2 cellular contexts compared by ENCODE assay signal in the genomic region with DNA sequence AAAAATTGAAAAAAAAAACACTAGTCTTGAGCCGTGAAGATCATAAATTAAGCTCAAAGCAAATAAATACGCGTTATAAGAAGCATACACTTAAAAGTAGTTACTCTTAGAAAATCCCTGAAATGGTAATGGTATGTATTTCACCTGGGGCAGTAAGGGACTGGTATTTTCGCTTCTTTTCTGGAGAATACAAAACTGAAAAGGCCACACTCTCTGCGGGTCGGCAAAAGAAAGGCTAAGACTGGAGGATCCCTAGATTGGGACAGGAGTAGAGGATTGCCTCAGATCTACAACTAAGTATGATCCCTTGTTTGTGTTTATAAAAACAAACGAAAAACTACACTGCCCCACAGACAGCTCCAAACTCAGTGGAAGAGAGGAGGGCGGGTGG.
TF ChIP-seq lines count a peak whose summit lies in the region.

No MANE protein-coding gene starts in this region.

TF ChIP-seq in H1, 55 proteins besides CTCF, POLR2A, EP300 and RAD21:
- TF ChIP-seq SP2 (IDR thresholded peaks at IDR 0.05; ENCODE audit: low read length), result no peak
- no peak for TF ChIP-seq KDM5A (IDR thresholded peaks at IDR 0.05; ENCODE audit: low read length)
- no peak for TF ChIP-seq USF2 (IDR thresholded peaks at IDR 0.05; ENCODE audit: low read length)
- no peak for TF ChIP-seq JUND (IDR thresholded peaks at IDR 0.05; ENCODE audit: low read length)
- TF ChIP-seq TAF7 (optimal IDR thresholded peaks at IDR 0.05; ENCODE audit: borderline replicate concordance, low read depth, low read length), result no peak
- TF ChIP-seq SP1 (IDR thresholded peaks at IDR 0.05; ENCODE audit: low read depth, low read length), result no peak
- TF ChIP-seq YY1 (IDR thresholded peaks at IDR 0.05; ENCODE audit: low read depth, low read length), result no peak
- TF ChIP-seq SUZ12 (IDR thresholded peaks at IDR 0.05; ENCODE audit: low read length), result no peak

TF ChIP-seq in neural cell, 6 proteins besides CTCF, POLR2A, EP300 and RAD21:
- TF ChIP-seq MXI1 (conservative IDR thresholded peaks at IDR 0.05; ENCODE audit: poor library complexity, severe bottlenecking) (no peak), REST (IDR thresholded peaks at IDR 0.05; ENCODE audit: borderline replicate concordance) (no peak), POLR2AphosphoS5 (IDR thresholded peaks at IDR 0.05) (no peak), EZH2 (IDR thresholded peaks at IDR 0.05; ENCODE audit: borderline replicate concordance, insufficient read depth, low read length, poor library complexity, severe bottlenecking) (no peak), SMC3 (conservative IDR thresholded peaks at IDR 0.05; ENCODE audit: poor library complexity) (no peak), TAF1 (IDR thresholded peaks at IDR 0.05; ENCODE audit: low read depth) (no peak)
